28 cellular contexts compared by ENCODE assay signal in the genomic region with DNA sequence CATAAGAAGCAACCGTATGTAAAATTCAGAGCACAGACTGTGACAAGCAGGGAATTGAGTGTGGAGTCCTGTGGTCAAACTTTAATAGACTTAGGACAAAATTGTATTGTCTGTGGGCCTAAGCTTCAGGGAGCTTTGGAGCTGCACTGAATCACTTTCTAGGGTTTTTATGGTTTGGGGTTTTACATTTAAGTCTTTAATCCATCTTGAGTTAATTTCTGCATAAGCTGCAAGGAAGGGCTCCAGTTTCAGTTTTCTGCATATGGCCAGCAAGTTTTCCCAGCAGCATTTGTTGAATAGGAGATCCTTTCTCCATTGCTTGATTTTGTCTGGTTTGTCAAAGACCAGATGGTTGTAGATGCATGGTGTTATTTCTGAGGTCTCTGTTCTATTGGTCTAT.
"Had no signal": no experiment of that assay in that cellular context is flagged by ENCODE, and none has a peak within 500 bp of the region (broad histone marks: within the 10 kb centered on the region; RNA-seq: fewer than 3 reads in every experiment).

No MANE protein-coding gene starts in this region.

- H3K36me3 ChIP-seq: stomach, suprapubic skin, thoracic aorta, thyroid gland, tibial artery, tibial nerve, transverse colon, upper lobe of left lung, upper lobe of right lung, uterus, vagina had no signal

- DNase-seq: stimulated activated CD4-positive, alpha-beta T cell treated with anti-CD3 and anti-CD28 coated beads, Interleukin-2, amount 100 ng/mL, for 48 hours; stimulated activated CD4-positive, alpha-beta T cell treated with anti-CD3 and anti-CD28 coated beads, Interleukin-4, amount 100 ng/mL, for 1 hour; stimulated activated CD4-positive, alpha-beta T cell treated with anti-CD3 and anti-CD28 coated beads, Interleukin-4, amount 100 ng/mL, for 24 hours; stimulated activated CD4-positive, alpha-beta T cell treated with anti-CD3 and anti-CD28 coated beads, Interleukin-4, amount 100 ng/mL, for 4 hours; stimulated activated CD8-positive, alpha-beta memory T cell treated with anti-CD3 and anti-CD28 coated beads, Interleukin-4, amount 100 ng/mL, for 48 hours; stimulated activated naive B cell treated with anti-CD40 and anti-IgM and Interleukin-4, amounts not matched to agents 10 μg/mL and 1 μg/mL and 100 μg/mL, for 72 hours; stimulated activated naive CD4-positive, alpha-beta T cell; stimulated activated naive CD4-positive, alpha-beta T cell treated with Interleukin-2 at 50 U/mL for 16 hours; stimulated activated naive CD8-positive, alpha-beta T cell treated with anti-CD3 and anti-CD28 coated beads, Interleukin-15, amount 100 ng/mL, for 72 hours; stimulated activated naive CD8-positive, alpha-beta T cell treated with anti-CD3 and anti-CD28 coated beads, Interleukin-15, Interleukin-2, amounts not matched to agents 100 U/mL and 50 U/mL, for 24 hours; stomach; substantia nigra; testis; thyroid gland; tibial artery; transverse colon; trophoblast cell; upper lobe of left lung; upper lobe of right lung; uterus had no signal

- ATAC-seq: stimulated activated effector memory CD8-positive, alpha-beta T cell treated with anti-CD3 and anti-CD28 coated beads, Interleukin-12 subunit alpha, Interleukin-12 subunit beta, amount 100 ng/mL, for 72 hours; stimulated activated memory B cell treated with anti-CD40 and anti-IgM and Interleukin-4, amounts not matched to agents 10 μg/mL and 1 μg/mL and 100 μg/mL, for 72 hours; stimulated activated naive B cell treated with anti-CD40 and anti-IgM and Interleukin-4, amounts not matched to agents 10 μg/mL and 1 μg/mL and 100 μg/mL, for 72 hours; stimulated activated naive CD8-positive, alpha-beta T cell treated with anti-CD3 and anti-CD28 coated beads, Interleukin-15, amount 100 ng/mL, for 72 hours; stimulated activated naive CD8-positive, alpha-beta T cell treated with anti-CD3 and anti-CD28 coated beads, Interleukin-15, Interleukin-2, amounts not matched to agents 100 U/mL and 50 U/mL, for 24 hours; upper lobe of right lung had no signal

- H3K4me3 ChIP-seq: stomach, suprapubic skin, testis, thoracic aorta, thyroid gland, tibial artery, tibial nerve, transverse colon, upper lobe of left lung, upper lobe of right lung, uterus, vagina had no signal

- H3K27ac ChIP-seq: stomach, suprapubic skin, testis, thoracic aorta, thyroid gland, tibial artery, tibial nerve, transverse colon, upper lobe of left lung, upper lobe of right lung, uterus, vagina had no signal

- H3K27ac Mint-ChIP-seq: stimulated activated effector memory CD8-positive, alpha-beta T cell treated with anti-CD3 and anti-CD28 coated beads, Interleukin-12 subunit alpha, Interleukin-12 subunit beta, amount 100 ng/mL, for 72 hours; stimulated activated memory B cell treated with anti-CD40 and anti-IgM and Interleukin-4, amounts not matched to agents 10 μg/mL and 1 μg/mL and 100 μg/mL, for 72 hours; stimulated activated naive B cell treated with anti-CD40 and anti-IgM and Interleukin-4, amounts not matched to agents 10 μg/mL and 1 μg/mL and 100 μg/mL, for 72 hours; stimulated activated naive CD8-positive, alpha-beta T cell treated with anti-CD3 and anti-CD28 coated beads, Interleukin-15, amount 100 ng/mL, for 72 hours; stimulated activated naive CD8-positive, alpha-beta T cell treated with anti-CD3 and anti-CD28 coated beads, Interleukin-15, Interleukin-2, amounts not matched to agents 100 ng/mL and 50 ng/mL, for 24 hours; type B pancreatic cell had no signal

- H3K4me3 Mint-ChIP-seq: stimulated activated effector memory CD8-positive, alpha-beta T cell treated with anti-CD3 and anti-CD28 coated beads, Interleukin-12 subunit alpha, Interleukin-12 subunit beta, amount 100 ng/mL, for 72 hours; stimulated activated memory B cell treated with anti-CD40 and anti-IgM and Interleukin-4, amounts not matched to agents 10 μg/mL and 1 μg/mL and 100 μg/mL, for 72 hours; stimulated activated naive B cell treated with anti-CD40 and anti-IgM and Interleukin-4, amounts not matched to agents 10 μg/mL and 1 μg/mL and 100 μg/mL, for 72 hours; stimulated activated naive CD8-positive, alpha-beta T cell treated with anti-CD3 and anti-CD28 coated beads, Interleukin-15, amount 100 ng/mL, for 72 hours; stimulated activated naive CD8-positive, alpha-beta T cell treated with anti-CD3 and anti-CD28 coated beads, Interleukin-15, Interleukin-2, amounts not matched to agents 100 ng/mL and 50 ng/mL, for 24 hours; type B pancreatic cell had no signal

- H3K27me3 ChIP-seq: stomach, suprapubic skin, testis, thyroid gland, tibial artery, tibial nerve, transverse colon, upper lobe of left lung, upper lobe of right lung, uterus, vagina had no signal

- H3K4me1 ChIP-seq: suprapubic skin, thyroid gland, tibial artery, tibial nerve, transverse colon, upper lobe of right lung, uterus, vagina had no signal

- H3K27me3 Mint-ChIP-seq: stimulated activated memory B cell treated with anti-CD40 and anti-IgM and Interleukin-4, amounts not matched to agents 10 μg/mL and 1 μg/mL and 100 μg/mL, for 72 hours; stimulated activated naive CD8-positive, alpha-beta T cell treated with anti-CD3 and anti-CD28 coated beads, Interleukin-15, Interleukin-2, amounts not matched to agents 100 ng/mL and 50 ng/mL, for 24 hours had no signal

- H3K36me3 Mint-ChIP-seq: stimulated activated effector memory CD8-positive, alpha-beta T cell treated with anti-CD3 and anti-CD28 coated beads, Interleukin-12 subunit alpha, Interleukin-12 subunit beta, amount 100 ng/mL, for 72 hours; stimulated activated memory B cell treated with anti-CD40 and anti-IgM and Interleukin-4, amounts not matched to agents 10 μg/mL and 1 μg/mL and 100 μg/mL, for 72 hours; stimulated activated naive B cell treated with anti-CD40 and anti-IgM and Interleukin-4, amounts not matched to agents 10 μg/mL and 1 μg/mL and 100 μg/mL, for 72 hours had no signal

- H3K4me1 Mint-ChIP-seq: stimulated activated effector memory CD8-positive, alpha-beta T cell treated with anti-CD3 and anti-CD28 coated beads, Interleukin-12 subunit alpha, Interleukin-12 subunit beta, amount 100 ng/mL, for 72 hours; stimulated activated memory B cell treated with anti-CD40 and anti-IgM and Interleukin-4, amounts not matched to agents 10 μg/mL and 1 μg/mL and 100 μg/mL, for 72 hours; stimulated activated naive B cell treated with anti-CD40 and anti-IgM and Interleukin-4, amounts not matched to agents 10 μg/mL and 1 μg/mL and 100 μg/mL, for 72 hours; stimulated activated naive CD8-positive, alpha-beta T cell treated with anti-CD3 and anti-CD28 coated beads, Interleukin-15, amount 100 ng/mL, for 72 hours had no signal

- H3K9me3 ChIP-seq: suprapubic skin, testis, thoracic aorta, thyroid gland, transverse colon, upper lobe of right lung, uterus, vagina had no signal
